28 cellular contexts compared by ENCODE assay signal in genomic region chr1:233033366-233033765, GRCh38.
A peak's percentile ranks its signal among the peaks of the same experiment; 100 is the strongest.
DNase-seq lines count a peak whose midpoint lies in the region; ATAC-seq and TF ChIP-seq lines count a peak whose summit lies in the region.
"Had no signal": no experiment of that assay in that cellular context is flagged by ENCODE, and none has a peak within 500 bp of the region (broad histone marks: within the 10 kb centered on the region; RNA-seq: fewer than 3 reads in every experiment).

No MANE protein-coding gene starts in this region.

- DNase-seq in SIG-M5 treated with dmso at 0.1 percent for 504 hours (lab: John Stamatoyannopoulos, UW; ENCODE audit: unreplicated experiment), result peak; percentile 7
- DNase-seq in SIG-M5 (lab: John Stamatoyannopoulos, UW), result no peak
- peak; percentile 86 for DNase-seq in amniotic epithelial cell (ENCODE audit: low read depth)
- DNase-seq in foreskin fibroblast, result peak; percentile 32 to 59
- DNase-seq in vagina (ENCODE audit: extremely low spot score in 2 of 2), result no peak
- DNase-seq in glomerular visceral epithelial cell (ENCODE audit: extremely low spot score), result no peak
- no peak for DNase-seq in mucosa of descending colon
- DNase-seq: 8988T; activated B cell treated with CpG ODN at 0.5 μM for 24 hours; activated CD4-positive, alpha-beta T cell treated with anti-CD3 and anti-CD28 coated beads, Interleukin-2, amount 50 U/mL, for 48 hours; activated effector memory CD4-positive, alpha-beta T cell treated with Interleukin-2 at 50 U/mL for 16 hours; Calu3; dorsolateral prefrontal cortex; EL; glutamatergic neuron; KBM-7; natural killer cell; NCI-H187 treated with DMSO at 0.1 percent for 48 hours; NCI-H345; NCI-H82; ovary; stomach; T1000; trophoblast cell had no signal

- TF ChIP-seq CTCF in foreskin fibroblast (IDR thresholded peaks at IDR 0.05; ENCODE audit: low read depth, low read length) (no peak), vagina (IDR thresholded peaks at IDR 0.05) (no peak), mucosa of descending colon (IDR thresholded peaks at IDR 0.05) (no peak)

- no peaks in the 10 kb centered on the region for H3K27me3 ChIP-seq in vagina
- H3K27me3 ChIP-seq: BLaER1 treated with 17β-estradiol and CSF1 and Interleukin-3, amounts not matched to agents 10 nM and 100 nM; cardiac muscle cell; dorsolateral prefrontal cortex; ovary; stomach had no signal

- H3K9me3 ChIP-seq in vagina, result no peaks in the 10 kb centered on the region
- no peaks in the 10 kb centered on the region for H3K9me3 ChIP-seq in mucosa of descending colon
- H3K9me3 ChIP-seq: BLaER1 treated with 17β-estradiol and CSF1 and Interleukin-3, amounts not matched to agents 10 nM and 100 nM; HAP-1; ovary; stomach had no signal

- no peaks in the 10 kb centered on the region for H3K36me3 ChIP-seq in vagina
- H3K36me3 ChIP-seq in mucosa of descending colon (ENCODE audit: low read depth), result no peaks in the 10 kb centered on the region
- H3K36me3 ChIP-seq: BLaER1 treated with 17β-estradiol and CSF1 and Interleukin-3, amounts not matched to agents 10 nM and 100 nM; cardiac muscle cell; HAP-1; ovary; stomach had no signal

- H3K4me1 ChIP-seq in vagina (peaks cover 11% of the 10 kb centered on the region), mucosa of descending colon (ENCODE audit: low read depth) (no peaks in the 10 kb centered on the region)
- H3K4me1 ChIP-seq: BLaER1 treated with 17β-estradiol and CSF1 and Interleukin-3, amounts not matched to agents 10 nM and 100 nM; HAP-1 had no signal

- no peak for TF ChIP-seq POLR2A in vagina (IDR thresholded peaks at IDR 0.05)

- ATAC-seq in GM21529 (IDR thresholded peaks at IDR 0.05; ENCODE audit: unreplicated experiment) (no peak), mucosa of descending colon (no peak)
- ATAC-seq: natural killer cell had no signal

- peak overlapping the region; percentile 20 for H3K27ac ChIP-seq in vagina
- H3K27ac ChIP-seq: BLaER1 treated with 17β-estradiol and CSF1 and Interleukin-3, amounts not matched to agents 10 nM and 100 nM; cardiac muscle cell; dorsolateral prefrontal cortex; ovary; stomach had no signal

- intact Hi-C loops in vagina (cut with DNase I) (no loop called here), mucosa of descending colon (cut with DNase I, micrococcal nuclease) (no loop called here)

- H3K4me3 ChIP-seq in foreskin fibroblast (ENCODE audit: low read depth in 1 of 2, low read length in 2 of 2), result no peak overlapping the region
- no peak overlapping the region for H3K4me3 ChIP-seq in vagina
- no peak overlapping the region for H3K4me3 ChIP-seq in mucosa of descending colon
- H3K4me3 ChIP-seq: BLaER1 treated with 17β-estradiol and CSF1 and Interleukin-3, amounts not matched to agents 10 nM and 100 nM; cardiac muscle cell; dorsolateral prefrontal cortex; HAP-1; ovary; stomach had no signal

Comparison
In these comparisons a context has a peak if more than half of its experiments do, and no peak if none do; other contexts are left out.
1. DNase-seq: peak in SIG-M5 treated with dmso at 0.1 percent for 504 hours (single experiment), amniotic epithelial cell (single experiment) and foreskin fibroblast (2 of 2); none in SIG-M5 (single experiment), vagina (0 of 2), glomerular visceral epithelial cell (single experiment) and mucosa of descending colon (0 of 3).